1 cellular context compared by ENCODE assay signal in the genomic region with DNA sequence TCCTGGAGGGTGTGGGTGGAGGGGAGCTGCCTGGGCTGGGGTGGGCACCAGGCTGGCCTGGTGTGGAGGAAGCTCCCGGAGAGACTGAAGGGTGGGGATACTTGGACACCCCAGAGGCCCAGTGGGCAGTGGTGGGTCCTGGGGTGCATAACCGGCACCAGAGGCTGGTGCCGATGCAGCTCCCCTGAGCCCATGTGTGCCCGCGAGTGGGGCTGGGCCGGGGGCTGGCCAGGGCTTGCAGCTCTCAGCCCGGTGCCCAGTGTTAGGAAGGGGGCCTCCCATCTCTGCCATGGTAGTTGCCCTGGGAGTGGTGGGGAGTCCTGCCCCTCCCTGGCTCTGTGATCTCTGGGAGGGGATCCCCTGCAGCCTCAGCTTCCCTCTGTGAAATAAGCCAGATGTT.
TF ChIP-seq lines count a peak whose summit lies in the region.

No MANE protein-coding gene starts in this region.

TF ChIP-seq in K562, 482 proteins besides CTCF, POLR2A, EP300 and RAD21 (continued from another document):
- TF ChIP-seq, protein P1, sequence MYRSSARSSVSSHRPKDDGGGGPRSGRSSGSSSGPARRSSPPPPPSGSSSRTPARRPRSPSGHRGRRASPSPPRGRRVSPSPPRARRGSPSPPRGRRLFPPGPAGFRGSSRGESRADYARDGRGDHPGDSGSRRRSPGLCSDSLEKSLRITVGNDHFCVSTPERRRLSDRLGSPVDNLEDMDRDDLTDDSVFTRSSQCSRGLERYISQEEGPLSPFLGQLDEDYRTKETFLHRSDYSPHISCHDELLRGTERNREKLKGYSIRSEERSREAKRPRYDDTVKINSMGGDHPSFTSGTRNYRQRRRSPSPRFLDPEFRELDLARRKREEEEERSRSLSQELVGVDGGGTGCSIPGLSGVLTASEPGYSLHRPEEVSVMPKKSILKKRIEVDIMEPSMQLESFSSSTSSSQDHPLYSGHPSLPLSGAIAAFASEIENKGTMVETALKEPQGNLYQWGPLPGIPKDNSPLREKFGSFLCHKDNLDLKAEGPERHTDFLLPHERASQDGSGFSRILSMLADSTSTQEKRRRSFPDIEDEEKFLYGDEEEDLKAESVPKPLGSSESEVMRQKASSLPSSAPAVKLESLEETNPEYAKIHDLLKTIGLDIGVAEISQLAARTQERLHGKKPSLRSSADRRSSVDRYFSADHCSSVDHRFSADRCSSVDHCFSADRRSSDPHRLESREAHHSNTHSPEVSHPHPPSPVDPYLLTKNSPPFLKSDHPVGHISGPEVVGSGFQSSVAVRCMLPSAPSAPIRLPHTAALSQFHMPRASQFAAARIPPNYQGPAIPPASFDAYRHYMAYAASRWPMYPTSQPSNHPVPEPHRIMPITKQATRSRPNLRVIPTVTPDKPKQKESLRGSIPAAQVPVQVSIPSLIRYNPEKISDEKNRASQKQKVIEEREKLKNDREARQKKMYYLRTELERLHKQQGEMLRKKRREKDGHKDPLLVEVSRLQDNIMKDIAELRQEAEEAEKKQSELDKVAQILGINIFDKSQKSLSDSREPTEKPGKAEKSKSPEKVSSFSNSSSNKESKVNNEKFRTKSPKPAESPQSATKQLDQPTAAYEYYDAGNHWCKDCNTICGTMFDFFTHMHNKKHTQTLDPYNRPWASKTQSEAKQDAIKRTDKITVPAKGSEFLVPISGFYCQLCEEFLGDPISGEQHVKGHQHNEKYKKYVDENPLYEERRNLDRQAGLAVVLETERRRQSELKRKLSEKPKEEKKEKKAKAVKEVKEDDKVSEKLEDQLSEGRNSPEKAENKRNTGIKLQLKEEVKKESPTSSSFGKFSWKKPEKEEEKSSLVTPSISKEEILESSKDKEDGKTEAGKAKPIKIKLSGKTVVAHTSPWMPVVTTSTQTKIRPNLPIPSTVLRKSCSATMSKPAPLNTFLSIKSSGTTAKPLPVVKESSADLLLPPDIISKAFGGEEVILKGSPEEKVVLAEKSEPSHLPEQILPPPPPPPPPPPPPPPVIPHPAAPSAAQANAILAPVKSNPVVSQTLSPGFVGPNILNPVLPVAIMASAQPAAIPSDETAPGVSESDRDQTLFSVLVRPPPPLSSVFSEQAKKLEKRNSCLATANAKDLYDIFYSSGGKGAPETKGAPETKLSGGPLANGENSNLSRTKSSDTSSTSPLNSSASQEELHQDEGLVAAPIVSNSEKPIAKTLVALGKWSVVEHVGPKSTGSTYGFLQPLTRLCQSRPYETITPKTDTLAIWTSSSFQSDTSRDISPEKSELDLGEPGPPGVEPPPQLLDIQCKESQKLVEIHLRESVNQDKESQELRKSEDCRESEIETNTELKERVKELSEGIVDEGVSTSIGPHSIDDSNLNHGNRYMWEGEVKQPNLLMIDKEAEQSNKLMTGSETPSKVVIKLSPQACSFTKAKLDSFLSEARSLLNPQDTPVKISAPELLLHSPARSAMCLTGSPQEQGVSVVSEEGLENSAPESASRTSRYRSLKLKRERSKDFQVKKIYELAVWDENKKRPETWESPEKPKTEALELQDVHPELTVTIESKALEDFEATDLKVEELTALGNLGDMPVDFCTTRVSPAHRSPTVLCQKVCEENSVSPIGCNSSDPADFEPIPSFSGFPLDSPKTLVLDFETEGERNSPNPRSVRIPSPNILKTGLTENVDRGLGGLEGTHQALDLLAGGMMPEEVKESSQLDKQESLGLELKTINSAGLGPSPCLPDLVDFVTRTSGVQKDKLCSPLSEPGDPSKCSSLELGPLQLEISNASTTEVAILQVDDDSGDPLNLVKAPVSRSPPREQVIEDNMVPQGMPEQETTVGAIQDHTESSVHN (IDR thresholded peaks at IDR 0.05; ENCODE audit: borderline replicate concordance in 1 of 2, low read depth in 1 of 2) = no peak
- TF ChIP-seq SP2 (IDR thresholded peaks at IDR 0.05; ENCODE audit: extremely low read depth, low read depth, low read length, poor library complexity, severe bottlenecking) (no peak), ZBTB12 (CRISPR knock-in tag; IDR thresholded peaks at IDR 0.05) (no peak), RBFOX2 (IDR thresholded peaks at IDR 0.05; ENCODE audit: low read depth, low read length) (peak; percentile 47; the same call in 1 of the 2 replicates), SNIP1 (IDR thresholded peaks at IDR 0.05; ENCODE audit: low read depth) (no peak), ARID4B (CRISPR knock-in tag; IDR thresholded peaks at IDR 0.05) (no peak), NFYB (IDR thresholded peaks at IDR 0.05; ENCODE audit: extremely low read depth, insufficient read length) (no peak)
